ENCODE assay signal across 1 cellular context in the genomic region with DNA sequence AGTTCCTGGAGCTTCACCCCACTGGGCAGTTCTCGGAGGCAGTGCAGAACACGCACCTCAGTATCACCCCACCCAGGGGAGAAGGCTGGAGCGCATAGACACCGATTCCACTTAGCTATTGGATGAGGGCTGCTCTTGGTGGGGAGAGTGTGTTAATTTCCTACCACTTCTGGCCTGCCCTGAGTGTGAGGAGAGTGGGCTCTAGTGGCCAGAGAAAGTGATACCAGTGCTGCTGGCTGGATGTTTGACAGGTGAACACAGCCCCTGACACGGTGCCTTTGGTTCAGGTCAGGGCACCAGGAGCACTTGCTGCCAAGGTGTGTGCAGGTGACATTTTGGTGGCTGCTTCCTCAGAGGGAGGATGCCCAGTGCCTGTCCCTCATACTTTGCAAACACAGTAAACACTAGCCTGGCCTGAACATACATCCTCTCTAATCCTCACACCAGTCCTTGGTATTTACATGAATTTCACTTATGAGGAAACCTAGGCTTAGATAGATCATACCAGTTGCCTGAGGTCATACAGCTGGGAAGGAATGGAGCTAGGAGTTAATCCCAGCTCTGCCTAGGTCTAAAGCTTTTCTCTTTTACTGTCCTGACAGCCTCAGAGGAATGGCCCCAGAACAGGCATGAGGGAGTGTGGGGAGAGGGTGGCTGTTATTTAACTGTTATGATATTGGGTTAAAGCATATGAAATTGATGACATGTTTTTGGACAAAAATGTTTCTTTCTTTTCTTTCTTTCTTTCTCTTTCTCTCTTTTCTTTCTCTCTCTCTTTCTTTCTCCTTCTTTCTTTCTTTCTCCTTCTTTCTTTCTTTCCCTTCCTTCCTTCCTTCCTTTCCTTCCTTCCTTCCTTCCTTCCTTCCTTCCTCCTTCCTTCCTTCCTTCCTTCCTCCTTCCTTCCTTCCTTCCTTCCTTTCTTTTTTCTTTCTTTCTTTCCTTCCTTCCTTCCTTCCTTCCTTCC.
TF ChIP-seq lines count a peak whose summit lies in the region.

No MANE protein-coding gene starts in this region.

TF ChIP-seq in GM23338, 12 proteins besides CTCF, POLR2A, EP300 and RAD21 (continued from another document):
- TF ChIP-seq, protein P1, sequence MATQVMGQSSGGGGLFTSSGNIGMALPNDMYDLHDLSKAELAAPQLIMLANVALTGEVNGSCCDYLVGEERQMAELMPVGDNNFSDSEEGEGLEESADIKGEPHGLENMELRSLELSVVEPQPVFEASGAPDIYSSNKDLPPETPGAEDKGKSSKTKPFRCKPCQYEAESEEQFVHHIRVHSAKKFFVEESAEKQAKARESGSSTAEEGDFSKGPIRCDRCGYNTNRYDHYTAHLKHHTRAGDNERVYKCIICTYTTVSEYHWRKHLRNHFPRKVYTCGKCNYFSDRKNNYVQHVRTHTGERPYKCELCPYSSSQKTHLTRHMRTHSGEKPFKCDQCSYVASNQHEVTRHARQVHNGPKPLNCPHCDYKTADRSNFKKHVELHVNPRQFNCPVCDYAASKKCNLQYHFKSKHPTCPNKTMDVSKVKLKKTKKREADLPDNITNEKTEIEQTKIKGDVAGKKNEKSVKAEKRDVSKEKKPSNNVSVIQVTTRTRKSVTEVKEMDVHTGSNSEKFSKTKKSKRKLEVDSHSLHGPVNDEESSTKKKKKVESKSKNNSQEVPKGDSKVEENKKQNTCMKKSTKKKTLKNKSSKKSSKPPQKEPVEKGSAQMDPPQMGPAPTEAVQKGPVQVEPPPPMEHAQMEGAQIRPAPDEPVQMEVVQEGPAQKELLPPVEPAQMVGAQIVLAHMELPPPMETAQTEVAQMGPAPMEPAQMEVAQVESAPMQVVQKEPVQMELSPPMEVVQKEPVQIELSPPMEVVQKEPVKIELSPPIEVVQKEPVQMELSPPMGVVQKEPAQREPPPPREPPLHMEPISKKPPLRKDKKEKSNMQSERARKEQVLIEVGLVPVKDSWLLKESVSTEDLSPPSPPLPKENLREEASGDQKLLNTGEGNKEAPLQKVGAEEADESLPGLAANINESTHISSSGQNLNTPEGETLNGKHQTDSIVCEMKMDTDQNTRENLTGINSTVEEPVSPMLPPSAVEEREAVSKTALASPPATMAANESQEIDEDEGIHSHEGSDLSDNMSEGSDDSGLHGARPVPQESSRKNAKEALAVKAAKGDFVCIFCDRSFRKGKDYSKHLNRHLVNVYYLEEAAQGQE (IDR thresholded peaks at IDR 0.05; ENCODE audit: unreplicated experiment) = no peak
- TF ChIP-seq STAT1 (IDR thresholded peaks at IDR 0.05; ENCODE audit: unreplicated experiment) = no peak
- TF ChIP-seq ZNF331 (CRISPR knock-in tag; IDR thresholded peaks at IDR 0.05; ENCODE audit: low read depth) = no peak
- TF ChIP-seq NANOG (IDR thresholded peaks at IDR 0.05; ENCODE audit: borderline replicate concordance) = no peak
- TF ChIP-seq EZH2 (IDR thresholded peaks at IDR 0.05; ENCODE audit: low read depth, unreplicated experiment) = no peak
- TF ChIP-seq JUNB (IDR thresholded peaks at IDR 0.05; ENCODE audit: unreplicated experiment) = no peak
- TF ChIP-seq, protein P2, sequence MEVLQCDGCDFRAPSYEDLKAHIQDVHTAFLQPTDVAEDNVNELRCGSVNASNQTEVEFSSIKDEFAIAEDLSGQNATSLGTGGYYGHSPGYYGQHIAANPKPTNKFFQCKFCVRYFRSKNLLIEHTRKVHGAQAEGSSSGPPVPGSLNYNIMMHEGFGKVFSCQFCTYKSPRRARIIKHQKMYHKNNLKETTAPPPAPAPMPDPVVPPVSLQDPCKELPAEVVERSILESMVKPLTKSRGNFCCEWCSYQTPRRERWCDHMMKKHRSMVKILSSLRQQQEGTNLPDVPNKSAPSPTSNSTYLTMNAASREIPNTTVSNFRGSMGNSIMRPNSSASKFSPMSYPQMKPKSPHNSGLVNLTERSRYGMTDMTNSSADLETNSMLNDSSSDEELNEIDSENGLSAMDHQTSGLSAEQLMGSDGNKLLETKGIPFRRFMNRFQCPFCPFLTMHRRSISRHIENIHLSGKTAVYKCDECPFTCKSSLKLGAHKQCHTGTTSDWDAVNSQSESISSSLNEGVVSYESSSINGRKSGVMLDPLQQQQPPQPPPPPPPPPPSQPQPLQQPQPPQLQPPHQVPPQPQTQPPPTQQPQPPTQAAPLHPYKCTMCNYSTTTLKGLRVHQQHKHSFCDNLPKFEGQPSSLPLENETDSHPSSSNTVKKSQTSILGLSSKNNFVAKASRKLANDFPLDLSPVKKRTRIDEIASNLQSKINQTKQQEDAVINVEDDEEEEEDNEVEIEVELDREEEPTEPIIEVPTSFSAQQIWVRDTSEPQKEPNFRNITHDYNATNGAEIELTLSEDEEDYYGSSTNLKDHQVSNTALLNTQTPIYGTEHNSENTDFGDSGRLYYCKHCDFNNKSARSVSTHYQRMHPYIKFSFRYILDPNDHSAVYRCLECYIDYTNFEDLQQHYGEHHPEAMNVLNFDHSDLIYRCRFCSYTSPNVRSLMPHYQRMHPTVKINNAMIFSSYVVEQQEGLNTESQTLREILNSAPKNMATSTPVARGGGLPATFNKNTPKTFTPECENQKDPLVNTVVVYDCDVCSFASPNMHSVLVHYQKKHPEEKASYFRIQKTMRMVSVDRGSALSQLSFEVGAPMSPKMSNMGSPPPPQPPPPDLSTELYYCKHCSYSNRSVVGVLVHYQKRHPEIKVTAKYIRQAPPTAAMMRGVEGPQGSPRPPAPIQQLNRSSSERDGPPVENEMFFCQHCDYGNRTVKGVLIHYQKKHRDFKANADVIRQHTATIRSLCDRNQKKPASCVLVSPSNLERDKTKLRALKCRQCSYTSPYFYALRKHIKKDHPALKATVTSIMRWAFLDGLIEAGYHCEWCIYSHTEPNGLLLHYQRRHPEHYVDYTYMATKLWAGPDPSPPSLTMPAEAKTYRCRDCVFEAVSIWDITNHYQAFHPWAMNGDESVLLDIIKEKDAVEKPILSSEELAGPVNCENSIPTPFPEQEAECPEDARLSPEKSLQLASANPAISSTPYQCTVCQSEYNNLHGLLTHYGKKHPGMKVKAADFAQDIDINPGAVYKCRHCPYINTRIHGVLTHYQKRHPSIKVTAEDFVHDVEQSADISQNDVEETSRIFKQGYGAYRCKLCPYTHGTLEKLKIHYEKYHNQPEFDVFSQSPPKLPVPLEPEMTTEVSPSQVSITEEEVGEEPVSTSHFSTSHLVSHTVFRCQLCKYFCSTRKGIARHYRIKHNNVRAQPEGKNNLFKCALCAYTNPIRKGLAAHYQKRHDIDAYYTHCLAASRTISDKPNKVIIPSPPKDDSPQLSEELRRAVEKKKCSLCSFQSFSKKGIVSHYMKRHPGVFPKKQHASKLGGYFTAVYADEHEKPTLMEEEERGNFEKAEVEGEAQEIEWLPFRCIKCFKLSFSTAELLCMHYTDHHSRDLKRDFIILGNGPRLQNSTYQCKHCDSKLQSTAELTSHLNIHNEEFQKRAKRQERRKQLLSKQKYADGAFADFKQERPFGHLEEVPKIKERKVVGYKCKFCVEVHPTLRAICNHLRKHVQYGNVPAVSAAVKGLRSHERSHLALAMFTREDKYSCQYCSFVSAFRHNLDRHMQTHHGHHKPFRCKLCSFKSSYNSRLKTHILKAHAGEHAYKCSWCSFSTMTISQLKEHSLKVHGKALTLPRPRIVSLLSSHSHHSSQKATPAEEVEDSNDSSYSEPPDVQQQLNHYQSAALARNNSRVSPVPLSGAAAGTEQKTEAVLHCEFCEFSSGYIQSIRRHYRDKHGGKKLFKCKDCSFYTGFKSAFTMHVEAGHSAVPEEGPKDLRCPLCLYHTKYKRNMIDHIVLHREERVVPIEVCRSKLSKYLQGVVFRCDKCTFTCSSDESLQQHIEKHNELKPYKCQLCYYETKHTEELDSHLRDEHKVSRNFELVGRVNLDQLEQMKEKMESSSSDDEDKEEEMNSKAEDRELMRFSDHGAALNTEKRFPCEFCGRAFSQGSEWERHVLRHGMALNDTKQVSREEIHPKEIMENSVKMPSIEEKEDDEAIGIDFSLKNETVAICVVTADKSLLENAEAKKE (CRISPR knock-in tag; IDR thresholded peaks at IDR 0.05) = no peak
- TF ChIP-seq CREB1 (CRISPR knock-in tag; IDR thresholded peaks at IDR 0.05; ENCODE audit: low read depth) = no peak
- TF ChIP-seq ZNF114 (CRISPR knock-in tag; IDR thresholded peaks at IDR 0.05) = no peak
